In genomic region chr14:64983439-64984310, GRCh38 we compare ENCODE assay signal across 8 cellular contexts. TPM values are rescaled to one million over a fixed set of nuclear protein-coding genes. Genes with fewer than 3 reads are reported as not detected.
DNase-seq lines count a peak whose midpoint lies in the region; ATAC-seq, FAIRE-seq and TF ChIP-seq lines count a peak whose summit lies in the region.

No MANE protein-coding gene starts in this region.

- CTCF ChIA-PET in GM12878 (lab: Yijun Ruan, JAX): interaction anchor here (0.7 to 9.5 kb wide), 15 partner anchors 8 to 340 kb away, joined by 3 to 109 read pairs (median 4); no protein-coding TSS in a partner anchor

- peak; percentile 89 for TF ChIP-seq RAD21 in GM12878 (IDR thresholded peaks at IDR 0.05; ENCODE audit: insufficient read depth, low read depth, low read length)

- H3K36me3 ChIP-seq in H7 (replicated peaks; ENCODE audit: control insufficient read depth, insufficient read depth, low read length): no peaks in the 10 kb centered on the region
- 0 out of 2 replicates have a peak, but pooled peaks cover under 1% of the 10 kb centered on the region for H3K36me3 ChIP-seq in OCI-LY1 (ENCODE audit: insufficient read depth, low read length)
- no peaks in the 10 kb centered on the region for H3K36me3 ChIP-seq in GM12878 (ENCODE audit: control insufficient read depth in 2 of 2, insufficient read depth in 2 of 2, low read length in 1 of 2)
- H3K36me3 ChIP-seq in testis (ENCODE audit: low read depth, missing control alignments): no peaks in the 10 kb centered on the region

- H3F3A ChIP-seq in OCI-LY1 (ENCODE audit: insufficient read depth, low read length): no peaks in the 10 kb centered on the region

- no peaks in the 10 kb centered on the region for H3K9me2 ChIP-seq in OCI-LY1 (ENCODE audit: low read depth, low read length)

- H4K20me1 ChIP-seq in OCI-LY1 (ENCODE audit: insufficient read depth, low read length): no peaks in the 10 kb centered on the region
- H4K20me1 ChIP-seq in GM12878 (ENCODE audit: control insufficient read depth, insufficient read depth): no peaks in the 10 kb centered on the region

- H3K79me2 ChIP-seq in OCI-LY1 (ENCODE audit: insufficient read depth, low read length) (peaks cover 9% of the 10 kb centered on the region), GM12878 (ENCODE audit: control insufficient read depth, insufficient read depth, low read length) (peaks cover 17% of the 10 kb centered on the region)

- TF ChIP-seq EP300 in GM12878 (IDR thresholded peaks at IDR 0.05; ENCODE audit: borderline replicate concordance in 1 of 2, control insufficient read depth in 1 of 2, low read depth in 2 of 2, low read length in 2 of 2): no peak

- DNase-seq in COLO829 (ENCODE audit: low spot score) (peak; percentile 65), H7 (peak; percentile 81), GM12878 (ENCODE audit: low read depth, low spot score) (no peak), kidney glomerular epithelial cell (lab: John Stamatoyannopoulos, UW) (peak; percentile 40), testis (peak; percentile 41), GM19239 (ENCODE audit: insufficient read length, low spot score) (no peak), GM19238 (ENCODE audit: insufficient read length, low spot score) (no peak)

- H3K4me2 ChIP-seq in OCI-LY1 (ENCODE audit: low read length) (peak overlapping the region; percentile 7; the same call in 1 of the 2 replicates), GM12878 (ENCODE audit: control insufficient read depth, insufficient read depth) (peak overlapping the region; percentile 62)

- no TSS peak for BruUV-seq in GM12878 (replicated peaks; lab: Mats Ljungman, UMichigan)

- TF ChIP-seq CTCF in OCI-LY1 (IDR thresholded peaks at IDR 0.05; ENCODE audit: low read length) (peak; percentile 71), GM12878 (IDR thresholded peaks at IDR 0.05 in 2 of 3, conservative IDR thresholded peaks at IDR 0.05 in 1 of 3; ENCODE audit: control insufficient read depth in 2 of 3, extremely low read depth in 1 of 3, insufficient read depth in 1 of 3, low read depth in 3 of 3, low read length in 3 of 3) (peak; percentile 63 to 83 (median 70)), testis (IDR thresholded peaks at IDR 0.05) (peak in 2 of 3 experiments; percentile 62 to 65)

- RAD21 ChIA-PET in GM12878 (lab: Charles Lee; ENCODE audit: unreplicated experiment): interaction anchor here (0.7 to 3.9 kb wide), 4 partner anchors 27 to 432 kb away, joined by 3 to 28 read pairs (median 4); no protein-coding TSS in a partner anchor

- H3K4me1 ChIP-seq in OCI-LY1 (ENCODE audit: insufficient read depth, low read length, severe bottlenecking): peaks cover 27% of the 10 kb centered on the region
- H3K4me1 ChIP-seq in GM12878 (ENCODE audit: control insufficient read depth, insufficient read depth, low read length): peaks cover 4% of the 10 kb centered on the region; the same call in 1 of the 2 replicates
- H3K4me1 ChIP-seq in testis: no peaks in the 10 kb centered on the region

- H3K27me3 ChIP-seq in H7 (ENCODE audit: control insufficient read depth, insufficient read depth, low read length): no peaks in the 10 kb centered on the region
- no peaks in the 10 kb centered on the region for H3K27me3 ChIP-seq in OCI-LY1 (ENCODE audit: insufficient read depth, low read length)
- H3K27me3 ChIP-seq in GM12878 (replicated peaks in 1 of 2; ENCODE audit: control insufficient read depth in 2 of 2, insufficient read depth in 2 of 2, low read length in 1 of 2): no peaks in the 10 kb centered on the region
- H3K27me3 ChIP-seq in testis: no peaks in the 10 kb centered on the region

- no peak overlapping the region for H3K4me3 ChIP-seq in H7 (ENCODE audit: insufficient read depth, low read depth, low read length)
- no peak overlapping the region for H3K4me3 ChIP-seq in OCI-LY1 (ENCODE audit: low read depth, low read length, poor library complexity, severe bottlenecking)
- no peak overlapping the region for H3K4me3 ChIP-seq in GM12878
- no peak overlapping the region for H3K4me3 ChIP-seq in testis

- intact Hi-C loops in GM12878 (cut with micrococcal nuclease; ENCODE audit: unreplicated experiment): loop anchor here (1.0 to 10.0 kb wide), 4 partner anchors 160 to 309 kb away; no protein-coding TSS in a partner anchor
- intact Hi-C loops in testis (cut with DNase I; ENCODE audit: low total_unique reads): no loop called here

- WGBS in GM12878 (ENCODE audit: insufficient coverage, insufficient replicate concordance, low lambda C conversion rate, missing lambda C conversion rate): 10% methylated on average over 15 of the region's 15 CpGs
- 11 to 21% methylated on average over 15 of the region's 15 CpGs for WGBS in testis, 2 donors

- POLR2A ChIA-PET in GM12878 (lab: Charles Lee): interaction anchor here (0.7 kb wide), 1 partner anchor 420 kb away, joined by 9 read pairs; no protein-coding TSS in a partner anchor

- TF ChIP-seq POLR2A in GM12878 (IDR thresholded peaks at IDR 0.05; ENCODE audit: low read depth, low read length) (no peak), testis (IDR thresholded peaks at IDR 0.05) (no peak)

- in situ Hi-C loops in GM12878 (cut with MboI): loop anchor here (5.0 kb wide), 1 partner anchor 156 kb away; no protein-coding TSS in a partner anchor

- H3K27ac ChIP-seq in OCI-LY1 (ENCODE audit: low read depth, low read length, poor library complexity, severe bottlenecking) (no peak overlapping the region), GM12878 (ENCODE audit: control insufficient read depth, insufficient read depth) (no peak overlapping the region), testis (no peak overlapping the region)

- SMC1A ChIA-PET in GM12878 (lab: Charles Lee; ENCODE audit: uncharacterized antibody, unreplicated experiment): interaction anchor here (0.7 to 4.5 kb wide), 6 partner anchors 23 to 161 kb away, joined by 3 to 18 read pairs (median 8); no protein-coding TSS in a partner anchor

- no peak for FAIRE-seq in GM12878 (lab: Jason Lieb, UNC)
- no peak for FAIRE-seq in GM19239 (lab: Jason Lieb, UNC)

- no peaks in the 10 kb centered on the region for H3K9me3 ChIP-seq in OCI-LY1 (ENCODE audit: low read length)
- no peaks in the 10 kb centered on the region for H3K9me3 ChIP-seq in GM12878 (replicated peaks; ENCODE audit: control insufficient read depth, insufficient read depth, low read length)
- H3K9me3 ChIP-seq in testis: no peaks in the 10 kb centered on the region

- no peak for ATAC-seq in GM12878

- no peak overlapping the region for H3K9ac ChIP-seq in OCI-LY1 (ENCODE audit: low read length)
- H3K9ac ChIP-seq in GM12878 (ENCODE audit: control insufficient read depth, insufficient read depth, low read length): no peak overlapping the region

- H2AFZ ChIP-seq in OCI-LY1 (ENCODE audit: low read length) (no peak overlapping the region), GM12878 (ENCODE audit: control insufficient read depth, low read depth, low read length) (peak overlapping the region; percentile 64)

RNA-seq across cellular contexts. Expression of gene FNTB, which starts 3.0 kb away (rescaled TPM):
- 10.5 and 11.4 TPM in 2 replicates for total RNA-seq in H7 (2014; rRNA removed; shearing (Covaris generic))
- total RNA-seq in GM12878 (2013; cell fraction: nucleolus; rRNA removed): 51.3 and 59.8 TPM in 2 replicates
- total RNA-seq in GM12878 (2014; rRNA removed) (10.1 and 11.1 TPM in 2 replicates), GM12878 (2014; rRNA removed; fragmentation: Illumina TruSeq; extraction: Trizol) (13.6 and 14.7 TPM in 2 replicates), GM12878 (2021) (16.3 and 17.3 TPM in 2 replicates), testis (10 to 100 TPM; 52.5 to 68.1 TPM)
- polyA plus RNA-seq in GM12878 (2011; ENCODE audit: low read depth): 10.5 TPM
- polyA plus RNA-seq in GM12878 (2011; rRNA removed) (19.6 and 25.1 TPM in 2 replicates), GM12878 (2014; fragmentation: Illumina TruSeq; extraction: Trizol) (16.0 and 17.4 TPM in 2 replicates), GM12878 (2014; fragmentation: Nextera tagmentation; extraction: Ambion mirVana) (10 to 100 TPM; 10.4 to 14.2 TPM), GM12878 (2014; rRNA removed) (16.0 and 18.1 TPM in 2 replicates), GM12878 (2016; fragmentation: Nextera tagmentation; extraction: Ambion mirVana) (10 to 100 TPM; 22.4 to 22.9 TPM), testis (ENCODE audit: insufficient read depth, low read depth, low replicate concordance) (43.2 TPM)
- polyA plus RNA-seq in GM12878 (2011; cell fraction: cytosol; rRNA removed): 29.0 and 33.2 TPM in 2 replicates
- polyA plus RNA-seq in GM12878 (2011; cell fraction: nucleus; rRNA removed): 38.8 and 60.2 TPM in 2 replicates
- 12.3 and 15.5 TPM in 2 replicates for polyA plus RNA-seq in GM12878 (2012)
- 36.6 and 43.7 TPM in 2 replicates for polyA minus RNA-seq in GM12878 (2011; rRNA and poly(A)+ RNA removed)
- polyA minus RNA-seq in GM12878 (2011; cell fraction: cytosol; rRNA and poly(A)+ RNA removed): 12.2 and 14.3 TPM in 2 replicates
- polyA minus RNA-seq in GM12878 (2011; cell fraction: nucleus; rRNA and poly(A)+ RNA removed): 31.7 and 35.3 TPM in 2 replicates

RNA-seq across cellular contexts. Expression of gene RAB15, which starts 11.5 kb away (rescaled TPM):
- total RNA-seq in H7 (2014; rRNA removed; shearing (Covaris generic)): 43.9 and 48.3 TPM in 2 replicates
- 0.76 and 1.8 TPM in 2 replicates for total RNA-seq in GM12878 (2013; cell fraction: nucleolus; rRNA removed)
- total RNA-seq in GM12878 (2014; rRNA removed) (2.3 and 2.9 TPM in 2 replicates), GM12878 (2014; rRNA removed; fragmentation: Illumina TruSeq; extraction: Trizol) (2.4 and 2.5 TPM in 2 replicates), GM12878 (2021) (2.6 and 2.8 TPM in 2 replicates), testis (1 to 10 TPM; 1.9 to 3.2 TPM)
- polyA plus RNA-seq in GM12878 (2011; ENCODE audit: low read depth): 1.5 TPM
- polyA plus RNA-seq in GM12878 (2011; rRNA removed) (0.77 and 0.81 TPM in 2 replicates), GM12878 (2014; fragmentation: Illumina TruSeq; extraction: Trizol) (1.6 and 3.0 TPM in 2 replicates), GM12878 (2014; fragmentation: Nextera tagmentation; extraction: Ambion mirVana) (1 to 10 TPM in 1 of 2 experiments, under 1 TPM in 1; 0.32 to 1.0 TPM), GM12878 (2014; rRNA removed) (2.5 and 3.9 TPM in 2 replicates), GM12878 (2016; fragmentation: Nextera tagmentation; extraction: Ambion mirVana) (1 to 10 TPM; 1.0 to 1.8 TPM), testis (ENCODE audit: insufficient read depth, low read depth, low replicate concordance) (4.0 TPM)
- 0.72 and 0.94 TPM in 2 replicates for polyA plus RNA-seq in GM12878 (2011; cell fraction: cytosol; rRNA removed)
- polyA plus RNA-seq in GM12878 (2011; cell fraction: nucleus; rRNA removed): 5.4 and 8.7 TPM in 2 replicates
- polyA plus RNA-seq in GM12878 (2012): 1.8 and 2.3 TPM in 2 replicates
- polyA minus RNA-seq in GM12878 (2011; rRNA and poly(A)+ RNA removed): 0.41 and 0.88 TPM in 2 replicates
- polyA minus RNA-seq in GM12878 (2011; cell fraction: cytosol; rRNA and poly(A)+ RNA removed): 0.40 TPM in 1 of 2 replicates, not detected in the other
- polyA minus RNA-seq in GM12878 (2011; cell fraction: nucleus; rRNA and poly(A)+ RNA removed): 0.24 and 0.48 TPM in 2 replicates

RNA-seq across cellular contexts. Expression of gene GPX2, which starts 41.1 kb away (rescaled TPM):
- 0.63 and 1.3 TPM in 2 replicates for total RNA-seq in H7 (2014; rRNA removed; shearing (Covaris generic))
- total RNA-seq in GM12878 (2013; cell fraction: nucleolus; rRNA removed): not detected in 2 replicates
- not detected in 2 replicates for total RNA-seq in GM12878 (2014; rRNA removed)
- total RNA-seq in GM12878 (2014; rRNA removed; fragmentation: Illumina TruSeq; extraction: Trizol): not detected in 2 replicates
- 0.85 TPM in 1 of 2 replicates, not detected in the other for total RNA-seq in GM12878 (2021)
- not detected for polyA plus RNA-seq in GM12878 (2011; ENCODE audit: low read depth)
- not detected in 2 replicates for polyA plus RNA-seq in GM12878 (2011; rRNA removed)
- polyA plus RNA-seq in GM12878 (2011; cell fraction: cytosol; rRNA removed): not detected in 2 replicates
- not detected in 2 replicates for polyA plus RNA-seq in GM12878 (2011; cell fraction: nucleus; rRNA removed)
- polyA plus RNA-seq in GM12878 (2012): 0.15 and 0.32 TPM in 2 replicates
- not detected in 2 replicates for polyA plus RNA-seq in GM12878 (2014; fragmentation: Illumina TruSeq; extraction: Trizol)
- not detected for polyA plus RNA-seq in GM12878 (2014; fragmentation: Nextera tagmentation; extraction: Ambion mirVana)
- polyA plus RNA-seq in GM12878 (2014; rRNA removed): not detected in 2 replicates
- polyA plus RNA-seq in GM12878 (2016; fragmentation: Nextera tagmentation; extraction: Ambion mirVana): not detected
- polyA minus RNA-seq in GM12878 (2011; rRNA and poly(A)+ RNA removed): not detected in 2 replicates
- polyA minus RNA-seq in GM12878 (2011; cell fraction: cytosol; rRNA and poly(A)+ RNA removed): not detected in 2 replicates
- polyA minus RNA-seq in GM12878 (2011; cell fraction: nucleus; rRNA and poly(A)+ RNA removed): not detected in 2 replicates
- under 1 TPM in 1 of 2 donors, not detected in 1; 0.99 TPM for total RNA-seq in testis
- 1.9 TPM for polyA plus RNA-seq in testis (ENCODE audit: insufficient read depth, low read depth, low replicate concordance)

Comparison
In these comparisons a context has a peak if more than half of its experiments do, and no peak if none do; other contexts are left out.
1. DNase-seq: peak in COLO829 (single experiment), H7 (single experiment), kidney glomerular epithelial cell (single experiment) and testis (single experiment); none in GM12878 (single experiment), GM19239 (single experiment) and GM19238 (single experiment).
2. RNA of gene RAB15, which starts 11.5 kb away (total RNA-seq): 43.9 to 48.3 TPM in H7; 1.9 to 3.2 TPM in testis and 0.76 to 2.9 TPM in GM12878; every median in the first group is over 10 times any median in the second.
3. Peak in every context shown above with its lines, with median percentiles within 50 percentile points of each other: CTCF ChIP-seq.